ENCODE assay signal across 8 cellular contexts in the genomic region with DNA sequence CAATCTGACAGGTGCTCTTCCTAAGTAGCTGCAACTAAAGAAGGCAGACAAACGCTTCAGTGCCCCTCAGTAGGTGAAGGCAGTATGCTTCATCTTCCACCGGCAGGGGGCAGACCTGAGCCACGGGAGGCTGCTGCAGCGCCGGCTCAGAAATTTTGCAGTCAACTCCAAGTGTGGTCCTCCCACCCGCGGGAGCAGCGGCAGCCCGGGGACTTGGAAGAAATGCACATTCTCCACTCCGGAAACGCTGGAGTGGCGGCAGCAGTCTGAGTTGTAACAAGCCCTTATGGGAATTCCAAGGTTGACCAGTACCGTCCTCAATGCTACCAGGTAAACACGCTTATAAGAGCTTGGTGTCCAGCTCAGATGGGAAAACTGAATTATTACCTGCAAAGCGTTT. TPM values are rescaled to one million over a fixed set of nuclear protein-coding genes. Genes with fewer than 3 reads are reported as not detected.
DNase-seq lines count a peak whose midpoint lies in the region; ATAC-seq and TF ChIP-seq lines count a peak whose summit lies in the region.

No MANE protein-coding gene starts in this region.

- CTCF ChIA-PET in AG04450 (lab: Charles Lee): interaction anchor here (0.5 to 9.5 kb wide), 26 partner anchors 9 to 1337 kb away, joined by 3 to 167 read pairs (median 4); no protein-coding TSS in a partner anchor

- H3K27me3 ChIP-seq in AG04450 (ENCODE audit: control insufficient read depth, insufficient read depth, low read length) (no peaks in the 10 kb centered on the region), mucosa of rectum (ENCODE audit: control insufficient read depth in 2 of 2, insufficient read depth in 2 of 2, low read length in 2 of 2) (peaks cover 38% of the 10 kb centered on the region in 2 donors)

- no peaks in the 10 kb centered on the region for H3K36me3 ChIP-seq in mucosa of rectum (ENCODE audit: control insufficient read depth in 2 of 2, insufficient read depth in 2 of 2, low read length in 2 of 2)

- H3K27ac ChIP-seq in AG04450 (ENCODE audit: low read depth, low read length): no peak overlapping the region
- no peak overlapping the region for H3K27ac ChIP-seq in mucosa of rectum (ENCODE audit: low read depth in 2 of 2, low read length in 2 of 2)

- H3K9me3 ChIP-seq in AG04450 (ENCODE audit: control insufficient read depth, insufficient read depth, low read length) (no peaks in the 10 kb centered on the region), mucosa of rectum (ENCODE audit: control insufficient read depth in 2 of 2, low read length in 2 of 2) (no peaks in the 10 kb centered on the region)

- peak; percentile 96 for TF ChIP-seq CTCF in AG04450 (IDR thresholded peaks at IDR 0.05; ENCODE audit: low read depth, low read length)

- DNase-seq in AG04450 (ENCODE audit: low read depth, low spot score) (no peak), NCI-H526 treated with DMSO at 0.1 percent for 48 hours (lab: John Stamatoyannopoulos, UW) (peak; percentile 22), epidermal melanocyte (ENCODE audit: insufficient read length, low spot score) (peak; percentile 80)
- peak; percentile 46 to 75 (median 74) for DNase-seq in activated CD8-positive, alpha-beta memory T cell treated with anti-CD3 and anti-CD28 coated beads for 48 hours (ENCODE audit: low read depth in 2 of 3, low spot score in 2 of 3)
- DNase-seq in stimulated activated CD8-positive, alpha-beta memory T cell treated with anti-CD3 and anti-CD28 coated beads, Interleukin-4, amount 100 ng/mL, for 48 hours: peak; percentile 92

- H3K9ac ChIP-seq in mucosa of rectum (ENCODE audit: low read depth in 1 of 2, low read length in 2 of 2): no peak overlapping the region

- H3K4me3 ChIP-seq in AG04450 (ENCODE audit: low read depth, low read length) (peak overlapping the region; percentile 27; the same call in 1 of the 2 replicates), mucosa of rectum (ENCODE audit: low read length in 2 of 2) (peak overlapping the region; percentile 4 to 17)

- POLR2A ChIA-PET in AG04450 (lab: Yijun Ruan, JAX): interaction anchor here (0.7 kb wide), 1 partner anchor 710 kb away, joined by 5 read pairs; no protein-coding TSS in a partner anchor

- peaks cover 0 to 2% of the 10 kb centered on the region in 2 donors for H3K4me1 ChIP-seq in mucosa of rectum (ENCODE audit: control insufficient read depth in 2 of 2, insufficient read depth in 2 of 2, low read length in 2 of 2)

- ATAC-seq in GM18502 (IDR thresholded peaks at IDR 0.05; ENCODE audit: poor library complexity, unreplicated experiment) (peak; percentile 76), HG03064 (IDR thresholded peaks at IDR 0.05; ENCODE audit: low read depth, unreplicated experiment) (peak; percentile 67)

RNA-seq across cellular contexts. Expression of a gene that starts 3.4 kb away (rescaled TPM):
- 169 and 220 TPM in 2 replicates for polyA plus RNA-seq in AG04450 (2011; rRNA removed)
- polyA minus RNA-seq in AG04450 (2011; rRNA and poly(A)+ RNA removed): 77.4 and 91.0 TPM in 2 replicates

RNA-seq across cellular contexts. Expression of a gene that starts 29.4 kb away (rescaled TPM):
- polyA plus RNA-seq in AG04450 (2011; rRNA removed): 0.07 TPM in 1 of 2 replicates, not detected in the other
- polyA minus RNA-seq in AG04450 (2011; rRNA and poly(A)+ RNA removed): not detected in 2 replicates

RNA-seq across cellular contexts. Expression of a gene that starts 44.8 kb away (rescaled TPM):
- not detected in 2 replicates for polyA plus RNA-seq in AG04450 (2011; rRNA removed)
- not detected in 2 replicates for polyA minus RNA-seq in AG04450 (2011; rRNA and poly(A)+ RNA removed)
